Comparison of ENCODE assay signal across 14 cellular contexts in the genomic region with DNA sequence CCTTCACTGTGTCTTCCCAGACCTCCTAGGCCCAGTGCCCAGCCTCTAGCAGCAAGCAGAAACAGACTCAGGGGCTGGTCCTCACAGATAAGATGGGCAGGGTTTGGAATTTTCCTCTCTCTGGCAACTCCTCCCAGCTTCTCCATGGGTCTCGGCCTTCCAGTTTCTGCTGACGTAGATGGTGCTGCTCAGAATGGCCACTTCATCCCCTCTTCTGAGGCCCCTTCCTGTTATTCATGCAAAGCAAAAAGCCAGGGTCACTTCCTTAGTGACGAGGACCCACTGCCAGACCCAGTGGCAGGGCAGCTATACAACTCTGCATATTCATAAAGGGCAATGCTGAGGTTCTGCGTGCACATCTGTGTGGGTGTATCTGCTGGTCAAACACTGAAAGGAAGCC.
DNase-seq lines count a peak whose midpoint lies in the region; ATAC-seq and TF ChIP-seq lines count a peak whose summit lies in the region.
"Had no signal": no experiment of that assay in that cellular context is flagged by ENCODE, and none has a peak within 500 bp of the region (broad histone marks: within the 10 kb centered on the region; RNA-seq: fewer than 3 reads in every experiment).

No MANE protein-coding gene starts in this region.

- WGBS in neuronal stem cell (ENCODE audit: extremely low coverage in 2 of 2, insufficient read length in 2 of 2, insufficient replicate concordance in 1 of 2), 2 donors = no CpG with 5 or more reads among the region's 4 CpGs

- no peak overlapping the region for H2BK15ac ChIP-seq in neuronal stem cell (ENCODE audit: low read length)

- H3K4me3 Mint-ChIP-seq in GM23338 = no peak overlapping the region
- H3K4me3 Mint-ChIP-seq: CD4-positive, alpha-beta memory T cell had no signal

- no peaks in the 10 kb centered on the region; the same call in 2 of the 3 replicates for H3K9me3 Mint-ChIP-seq in GM23338

- H3K27me3 ChIP-seq in GM23338 (ENCODE audit: insufficient read depth) (no peaks in the 10 kb centered on the region), neuronal stem cell (ENCODE audit: control insufficient read depth in 3 of 3, insufficient read depth in 3 of 3, low read depth in 1 of 3, low read length in 3 of 3) (no peaks in the 10 kb centered on the region)

- H3K18ac ChIP-seq in neuronal stem cell (ENCODE audit: low read length) = no peak overlapping the region

- H3K4ac ChIP-seq in neuronal stem cell (ENCODE audit: low read length) = no peak overlapping the region

- no peaks in the 10 kb centered on the region for H3K4me1 ChIP-seq in GM23338 (ENCODE audit: insufficient read depth)
- H3K4me1 ChIP-seq in neuronal stem cell (ENCODE audit: control insufficient read depth in 2 of 2, insufficient read depth in 1 of 2, low read depth in 1 of 2, low read length in 2 of 2) = peaks cover 5 to 13% of the 10 kb centered on the region in 2 donors

- H3K4me2 ChIP-seq in GM23338 (no peak overlapping the region), neuronal stem cell (ENCODE audit: insufficient read depth, low read length, poor library complexity, severe bottlenecking) (no peak overlapping the region)
- H3K4me2 ChIP-seq: KMS-11 had no signal

- H3K36me3 ChIP-seq in GM23338 (ENCODE audit: insufficient read depth) (no peaks in the 10 kb centered on the region; the same call in 1 of the 2 replicates), neuronal stem cell (replicated peaks in 1 of 2; ENCODE audit: control insufficient read depth in 2 of 2, insufficient read depth in 2 of 2, low read length in 2 of 2) (no peaks in the 10 kb centered on the region)

- no peaks in the 10 kb centered on the region; the same call in 2 of the 3 replicates for H3K4me1 Mint-ChIP-seq in GM23338
- H3K4me1 Mint-ChIP-seq: CD4-positive, alpha-beta memory T cell had no signal

- no peak overlapping the region for H4K91ac ChIP-seq in neuronal stem cell (ENCODE audit: low read depth, low read length, poor library complexity)

- H3K27me3 Mint-ChIP-seq in GM23338 (ENCODE audit: insufficient read depth, low read depth, poor library complexity) = peaks cover 2% of the 10 kb centered on the region

- H3K79me2 ChIP-seq in GM23338 (replicated peaks; ENCODE audit: insufficient read depth) = no peaks in the 10 kb centered on the region

- H2AFZ ChIP-seq in GM23338 (peak overlapping the region; percentile 52; the same call in 1 of the 2 replicates), neuronal stem cell (ENCODE audit: low read length) (peak overlapping the region; percentile 71)

- H3K36me3 Mint-ChIP-seq in GM23338 (ENCODE audit: low read depth) = no peaks in the 10 kb centered on the region
- H3K36me3 Mint-ChIP-seq: CD4-positive, alpha-beta memory T cell had no signal

- no peaks in the 10 kb centered on the region for H4K20me1 ChIP-seq in GM23338 (replicated peaks; ENCODE audit: insufficient read depth)

- H2BK12ac ChIP-seq in neuronal stem cell (ENCODE audit: low read length) = no peak overlapping the region

- no peaks in the 10 kb centered on the region for H3F3A ChIP-seq in GM23338 (replicated peaks; ENCODE audit: low read depth)

- H3K27ac Mint-ChIP-seq in GM23338 = no peak overlapping the region

- H2AK5ac ChIP-seq in neuronal stem cell (ENCODE audit: low read depth, low read length) = no peak overlapping the region

- H3K23ac ChIP-seq in neuronal stem cell (ENCODE audit: low read depth, low read length, poor library complexity) = no peak overlapping the region

- DNase-seq in GM23338 (ENCODE audit: low spot score) (no peak), dermis microvascular lymphatic vessel endothelial cell (ENCODE audit: low read depth in 2 of 2) (peak; percentile 38 to 43), left kidney (ENCODE audit: low read depth, low spot score) (peak; percentile 43), neuronal stem cell (ENCODE audit: low spot score) (no peak), nucleus accumbens (lab: John Stamatoyannopoulos, UW) (no peak), UCSD-AML1 (lab: John Stamatoyannopoulos, UW; ENCODE audit: unreplicated experiment) (no peak), COLO668 (lab: John Stamatoyannopoulos, UW; ENCODE audit: unreplicated experiment) (no peak)
- DNase-seq: CD4-positive, alpha-beta memory T cell; MV-4-11; NCI-H187; NCI-H2107; NCI-H524; SHP77 treated with DMSO at 0.1 percent for 48 hours had no signal

- H3K79me1 ChIP-seq in neuronal stem cell (ENCODE audit: low read depth, low read length) = no peaks in the 10 kb centered on the region

- ATAC-seq in GM23338 = no peak

- H3K9me2 ChIP-seq in GM23338 (ENCODE audit: insufficient read depth) = peaks cover 3% of the 10 kb centered on the region; the same call in 1 of the 2 replicates

- peaks cover 0 to 4% of the 10 kb centered on the region in 2 donors for H3K9me3 ChIP-seq in neuronal stem cell (replicated peaks in 1 of 2; ENCODE audit: control insufficient read depth in 2 of 2, insufficient read depth in 1 of 2, low read depth in 1 of 2, low read length in 2 of 2)

- no peak overlapping the region for H4K8ac ChIP-seq in neuronal stem cell (ENCODE audit: low read depth, low read length)

- H3K27ac ChIP-seq in GM23338 (ENCODE audit: low read depth) (no peak overlapping the region), neuronal stem cell (replicated peaks; ENCODE audit: low read length) (no peak overlapping the region)
- H3K27ac ChIP-seq: KMS-11 had no signal

- no peak overlapping the region for H3K9ac ChIP-seq in neuronal stem cell (ENCODE audit: low read depth, low read length, poor library complexity)
- H3K9ac ChIP-seq: KMS-11 had no signal

- no peak overlapping the region for H2BK5ac ChIP-seq in neuronal stem cell (ENCODE audit: low read length)

- H3K14ac ChIP-seq in neuronal stem cell (ENCODE audit: low read length) = no peak overlapping the region

- no peak for TF ChIP-seq CTCF in GM23338 (conservative IDR thresholded peaks at IDR 0.05; ENCODE audit: low read depth in 2 of 2)

- no peak overlapping the region for H2BK120ac ChIP-seq in neuronal stem cell (ENCODE audit: low read depth, low read length)

- H3K4me3 ChIP-seq in GM23338 (no peak overlapping the region), neuronal stem cell (ENCODE audit: low read length in 2 of 2) (no peak overlapping the region)

TF ChIP-seq in GM23338, 12 proteins besides CTCF, POLR2A, EP300 and RAD21 (continues in another document):
- TF ChIP-seq POLR2AphosphoS5 (IDR thresholded peaks at IDR 0.05; ENCODE audit: low read depth) (no peak), ETS1 (IDR thresholded peaks at IDR 0.05) (no peak), EZH2 (IDR thresholded peaks at IDR 0.05; ENCODE audit: low read depth, unreplicated experiment) (no peak)

Comparison
In these comparisons a context has a peak if more than half of its experiments do, and no peak if none do; other contexts are left out.
1. DNase-seq: peak in dermis microvascular lymphatic vessel endothelial cell (2 of 2) and left kidney (single experiment); none in GM23338 (single experiment), neuronal stem cell (single experiment), nucleus accumbens (0 of 56), UCSD-AML1 (single experiment) and COLO668 (single experiment).